In the genomic region with DNA sequence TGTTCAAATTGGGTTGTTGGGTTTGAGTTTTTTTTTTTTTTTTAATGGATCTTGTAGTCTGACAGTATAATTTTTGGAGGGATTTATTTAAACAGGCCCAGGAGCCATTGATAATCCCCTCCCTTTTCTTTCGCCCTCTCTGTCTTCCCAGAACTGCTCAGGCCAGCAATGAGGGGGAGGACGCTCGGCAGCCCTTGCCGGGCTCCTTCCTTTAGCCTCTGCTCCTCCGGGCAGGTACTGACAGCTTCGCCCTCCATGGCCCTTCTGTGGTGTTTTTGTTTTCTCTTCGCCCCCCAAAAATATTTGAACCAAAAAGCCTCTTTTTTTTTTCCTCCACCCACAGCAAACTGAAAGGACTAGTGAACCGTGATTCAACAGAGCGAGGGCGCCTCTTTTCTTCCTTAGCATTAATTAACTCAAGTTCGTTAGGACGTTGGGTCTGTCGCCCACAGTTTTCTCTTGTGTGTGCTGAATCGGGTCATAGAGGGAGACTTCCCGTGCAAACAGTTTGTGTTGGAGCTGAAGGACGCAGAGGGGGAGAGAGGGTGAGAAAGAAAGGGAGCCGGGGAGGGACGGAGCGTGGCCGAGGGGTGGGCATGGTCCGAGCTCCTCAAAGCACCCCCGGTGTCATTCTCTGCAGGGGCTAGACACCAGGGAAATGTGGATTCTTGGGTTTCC, we compare ENCODE assay signal across 13 cellular contexts. TPM values are rescaled to one million over a fixed set of nuclear protein-coding genes. Genes with fewer than 3 reads are reported as not detected.
DNase-seq lines count a peak whose midpoint lies in the region; ATAC-seq and TF ChIP-seq lines count a peak whose summit lies in the region.
"Had no signal": no experiment of that assay in that cellular context is flagged by ENCODE, and none has a peak within 500 bp of the region (broad histone marks: within the 10 kb centered on the region; RNA-seq: fewer than 3 reads in every experiment).

No MANE protein-coding gene starts in this region.

- no peak overlapping the region for H3K23ac ChIP-seq in mesendoderm (ENCODE audit: low read length)

- H3K4me2 ChIP-seq in mesendoderm (ENCODE audit: low read length): no peak overlapping the region
- H3K4me2 ChIP-seq: KMS-11, PC-9 had no signal

- ATAC-seq in GM18909 (IDR thresholded peaks at IDR 0.05; ENCODE audit: poor library complexity, unreplicated experiment): no peak

- no peak overlapping the region for H4K8ac ChIP-seq in mesendoderm (ENCODE audit: low read depth, low read length)

- H3K18ac ChIP-seq in mesendoderm (ENCODE audit: low read length): no peak overlapping the region

- H3K27ac ChIP-seq in colonic mucosa: peak overlapping the region; percentile 60
- no peak overlapping the region for H3K27ac ChIP-seq in mesendoderm (ENCODE audit: low read depth, low read length)
- peak overlapping the region; percentile 64 to 87 (median 81) for H3K27ac ChIP-seq in thyroid gland
- H3K27ac ChIP-seq: KMS-11, PC-9 had no signal

- no peak overlapping the region for H2AK5ac ChIP-seq in mesendoderm (ENCODE audit: low read length)

- peak overlapping the region in 1 of 4 donors; percentile 46 for H3K4me3 Mint-ChIP-seq in IgD-negative memory B cell
- no peak overlapping the region for H3K4me3 Mint-ChIP-seq in activated CD4-positive, alpha-beta T cell treated with anti-CD3 and anti-CD28 coated beads, Interleukin-2, amount 10 ng/mL, durations not matched to agents 24 days and 14 days

- peaks cover 9 to 20% (median 13%) of the 10 kb centered on the region in 3 donors for H3K4me1 Mint-ChIP-seq in IgD-negative memory B cell
- H3K4me1 Mint-ChIP-seq in activated CD4-positive, alpha-beta T cell treated with anti-CD3 and anti-CD28 coated beads, Interleukin-2, amount 10 ng/mL, durations not matched to agents 24 days and 14 days: peaks cover 15% of the 10 kb centered on the region

- no peaks in the 10 kb centered on the region for H3K9me3 ChIP-seq in colonic mucosa
- H3K9me3 ChIP-seq in thyroid gland: no peaks in the 10 kb centered on the region

- no peaks in the 10 kb centered on the region for H3K36me3 Mint-ChIP-seq in IgD-negative memory B cell
- peaks cover 2% of the 10 kb centered on the region for H3K36me3 Mint-ChIP-seq in activated CD4-positive, alpha-beta T cell treated with anti-CD3 and anti-CD28 coated beads, Interleukin-2, amount 10 ng/mL, durations not matched to agents 24 days and 14 days (ENCODE audit: low read depth)

- no peaks in the 10 kb centered on the region for H3K79me2 ChIP-seq in mesendoderm (ENCODE audit: control insufficient read depth, insufficient read depth, low read length)

- TF ChIP-seq POLR2A in thyroid gland (IDR thresholded peaks at IDR 0.05): no peak

- H3K27ac Mint-ChIP-seq in IgD-negative memory B cell: peak overlapping the region; percentile 59 to 76 (median 71)
- no peak overlapping the region for H3K27ac Mint-ChIP-seq in activated CD4-positive, alpha-beta T cell treated with anti-CD3 and anti-CD28 coated beads, Interleukin-2, amount 10 ng/mL, durations not matched to agents 24 days and 14 days

- H3K4me1 ChIP-seq in colonic mucosa: peaks cover 7% of the 10 kb centered on the region
- H3K4me1 ChIP-seq in mesendoderm (ENCODE audit: control insufficient read depth, low read depth, low read length): peaks cover 2% of the 10 kb centered on the region
- H3K4me1 ChIP-seq in thyroid gland: peaks cover 77 to 80% of the 10 kb centered on the region in 2 donors

- no peak overlapping the region for H3K4ac ChIP-seq in mesendoderm (ENCODE audit: low read depth, low read length)

- DNase-seq in colonic mucosa (no peak), mesendoderm (peak; percentile 46), thyroid gland (no peak), DMS153 treated with DMSO at 0.1 percent for 48 hours (lab: John Stamatoyannopoulos, UW; ENCODE audit: unreplicated experiment) (no peak), GF-D8 (lab: John Stamatoyannopoulos, UW) (no peak)
- DNase-seq in activated CD4-positive, alpha-beta T cell treated with anti-CD3 and anti-CD28 coated beads, Interleukin-2, amount 10 ng/mL, durations not matched to agents 24 days and 14 days: no peak
- DNase-seq: naive B cell; NCI-H2171; PC-9; stimulated activated naive CD4-positive, alpha-beta T cell treated with Interleukin-2 at 50 U/mL for 16 hours had no signal

- no peak overlapping the region for H2BK120ac ChIP-seq in mesendoderm (ENCODE audit: low read depth, low read length)

- H3K9ac ChIP-seq in colonic mucosa (ENCODE audit: low read depth in 2 of 2, low read length in 2 of 2) (peak overlapping the region in 1 of 2 donors; percentile 51), mesendoderm (ENCODE audit: low read length) (no peak overlapping the region)
- H3K9ac ChIP-seq: KMS-11 had no signal

- no peak overlapping the region for H3K56ac ChIP-seq in mesendoderm (ENCODE audit: low read length)

- WGBS in mesendoderm (ENCODE audit: extremely low coverage, insufficient coverage, low lambda C conversion rate): no CpG with 5 or more reads among the region's 22 CpGs
- WGBS in thyroid gland, 2 donors: 69 to 70% methylated on average over 22 of the region's 22 CpGs

- H3K27me3 Mint-ChIP-seq in IgD-negative memory B cell: peaks cover 45% of the 10 kb centered on the region
- peaks cover 71% of the 10 kb centered on the region for H3K27me3 Mint-ChIP-seq in activated CD4-positive, alpha-beta T cell treated with anti-CD3 and anti-CD28 coated beads, Interleukin-2, amount 10 ng/mL, durations not matched to agents 24 days and 14 days

- no peaks in the 10 kb centered on the region for H3K9me3 Mint-ChIP-seq in IgD-negative memory B cell
- no peaks in the 10 kb centered on the region for H3K9me3 Mint-ChIP-seq in activated CD4-positive, alpha-beta T cell treated with anti-CD3 and anti-CD28 coated beads, Interleukin-2, amount 10 ng/mL, durations not matched to agents 24 days and 14 days
- H3K9me3 Mint-ChIP-seq: naive B cell had no signal

- H3K27me3 ChIP-seq in colonic mucosa: no peaks in the 10 kb centered on the region
- peaks cover 87% of the 10 kb centered on the region for H3K27me3 ChIP-seq in mesendoderm (ENCODE audit: insufficient read depth, low read length, poor library complexity)
- H3K27me3 ChIP-seq in thyroid gland: no peaks in the 10 kb centered on the region

- H3K4me3 ChIP-seq in colonic mucosa (no peak overlapping the region), mesendoderm (ENCODE audit: low read length) (no peak overlapping the region), thyroid gland (replicated peaks in 1 of 3) (no peak overlapping the region)
- H3K4me3 ChIP-seq: PC-9 had no signal

- no peaks in the 10 kb centered on the region for H3K79me1 ChIP-seq in mesendoderm (ENCODE audit: low read length)

- no peak for TF ChIP-seq CTCF in colonic mucosa (IDR thresholded peaks at IDR 0.05)
- TF ChIP-seq CTCF in thyroid gland (IDR thresholded peaks at IDR 0.05): no peak

- H3K36me3 ChIP-seq in colonic mucosa (no peaks in the 10 kb centered on the region), mesendoderm (ENCODE audit: control insufficient read depth, insufficient read depth, low read length) (no peaks in the 10 kb centered on the region), thyroid gland (no peaks in the 10 kb centered on the region)

- intact Hi-C loops in colonic mucosa (cut with DNase I): no loop called here
- intact Hi-C loops in thyroid gland (cut with DNase I): no loop called here
- intact Hi-C loops in activated CD4-positive, alpha-beta T cell treated with anti-CD3 and anti-CD28 coated beads, Interleukin-2, amount 10 ng/mL, durations not matched to agents 24 days and 14 days (cut with micrococcal nuclease): no loop called here

- H4K5ac ChIP-seq in mesendoderm (ENCODE audit: low read length): no peak overlapping the region

- H2BK5ac ChIP-seq in mesendoderm (ENCODE audit: low read length): no peak overlapping the region

- H2BK15ac ChIP-seq in mesendoderm (replicated peaks; ENCODE audit: low read depth): no peak overlapping the region

RNA-seq across cellular contexts. Expression of a gene that starts 21.5 kb away (rescaled TPM):
- 0.09 TPM for polyA plus RNA-seq in IgD-negative memory B cell
- total RNA-seq in colonic mucosa (10 to 100 TPM; 70.9 to 73.8 TPM), thyroid gland (10 to 100 TPM; 38.8 to 70.2 (median 62.4) TPM)
- 0.07 TPM for polyA plus RNA-seq in mesendoderm (2013, experiment 1 of 2)
- 0.10 TPM for polyA plus RNA-seq in mesendoderm (2013, experiment 2 of 2)
- 8.3 and 10.4 TPM in 2 replicates for total RNA-seq in activated CD4-positive, alpha-beta T cell treated with anti-CD3 and anti-CD28 coated beads, Interleukin-2, amount 10 ng/mL, durations not matched to agents 24 days and 14 days

RNA-seq across cellular contexts. Expression of a gene that starts 47.4 kb away (rescaled TPM):
- not detected for polyA plus RNA-seq in IgD-negative memory B cell
- under 1 TPM; 0.19 to 0.27 TPM for total RNA-seq in colonic mucosa
- 0.03 TPM for polyA plus RNA-seq in mesendoderm (2013, experiment 1 of 2)
- polyA plus RNA-seq in mesendoderm (2013, experiment 2 of 2): 0.01 TPM
- total RNA-seq in thyroid gland: under 1 TPM in 2 of 4 donors, not detected in 2; 0.40 to 0.45 TPM
- 0.12 TPM in 1 of 2 replicates, not detected in the other for total RNA-seq in activated CD4-positive, alpha-beta T cell treated with anti-CD3 and anti-CD28 coated beads, Interleukin-2, amount 10 ng/mL, durations not matched to agents 24 days and 14 days

RNA-seq across cellular contexts. Expression of a gene that starts 59.7 kb away (rescaled TPM):
- polyA plus RNA-seq in IgD-negative memory B cell: 84.1 TPM
- total RNA-seq in colonic mucosa: 10 to 100 TPM; 16.1 to 41.9 TPM
- 64.6 TPM for polyA plus RNA-seq in mesendoderm (2013, experiment 1 of 2)
- 65.6 TPM for polyA plus RNA-seq in mesendoderm (2013, experiment 2 of 2)
- 10 to 100 TPM; 31.8 to 68.3 (median 55.2) TPM for total RNA-seq in thyroid gland
- total RNA-seq in activated CD4-positive, alpha-beta T cell treated with anti-CD3 and anti-CD28 coated beads, Interleukin-2, amount 10 ng/mL, durations not matched to agents 24 days and 14 days: 32.4 and 34.4 TPM in 2 replicates
